In the genomic region with DNA sequence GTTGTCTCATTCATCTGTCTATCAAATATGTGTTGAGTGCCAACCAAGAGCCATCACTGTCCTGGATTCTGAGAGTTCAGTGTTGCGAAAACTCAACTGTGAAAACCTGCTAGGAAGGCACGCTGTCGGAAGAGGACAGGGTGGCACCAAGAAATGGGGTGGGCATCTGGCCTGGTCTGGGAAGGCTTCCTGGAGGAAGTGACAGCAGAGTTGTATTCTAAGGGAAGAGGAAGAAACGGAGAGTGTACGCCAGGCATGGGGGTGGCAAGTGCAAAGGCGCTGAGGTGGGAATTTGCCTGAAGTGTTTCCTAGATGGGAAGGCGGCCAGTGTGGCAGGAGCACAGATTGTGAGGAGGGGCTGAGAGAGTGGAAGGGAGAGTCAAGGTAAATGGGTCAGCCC, we compare ENCODE assay signal across 33 cellular contexts.
"Had no signal": no experiment of that assay in that cellular context is flagged by ENCODE, and none has a peak within 500 bp of the region (broad histone marks: within the 10 kb centered on the region; RNA-seq: fewer than 3 reads in every experiment).

No MANE protein-coding gene starts in this region.

- H3K27ac ChIP-seq: brain microvascular endothelial cell, Peyer's patch, WERI-Rb-1 had no signal

- H3K4me3 Mint-ChIP-seq: activated CD4-positive, alpha-beta memory T cell treated with anti-CD3 and anti-CD28 coated beads, Interleukin-2, amount 10 ng/mL, durations not matched to agents 7 days and 5 days; activated CD8-positive, alpha-beta memory T cell treated with anti-CD3 and anti-CD28 coated beads, Interleukin-2, amount 10 ng/mL, durations not matched to agents 7 days and 5 days; activated naive CD4-positive, alpha-beta T cell treated with anti-CD3 and anti-CD28 coated beads, Interleukin-2, amount 10 ng/mL, durations not matched to agents 7 days and 5 days; activated naive CD8-positive, alpha-beta T cell; activated naive CD8-positive, alpha-beta T cell treated with anti-CD3 and anti-CD28 coated beads, Interleukin-2, amount 50 U/mL, for 24 hours; IgD-negative memory B cell had no signal

- DNase-seq: activated CD4-positive, alpha-beta T cell treated with anti-CD3 and anti-CD28 coated beads for 1 hour; activated CD4-positive, alpha-beta T cell treated with anti-CD3 and anti-CD28 coated beads for 48 hours; activated CD4-positive, CD25-positive, alpha-beta regulatory T cell; activated CD8-positive, alpha-beta memory T cell treated with anti-CD3 and anti-CD28 coated beads, Interleukin-2, amount 10 ng/mL, durations not matched to agents 7 days and 5 days; activated CD8-positive, alpha-beta memory T cell treated with anti-CD3 and anti-CD28 coated beads, Interleukin-2, amount 50 U/mL, for 48 hours; activated effector memory CD4-positive, alpha-beta T cell treated with Interleukin-2 at 50 U/mL for 16 hours; activated naive CD4-positive, alpha-beta T cell treated with anti-CD3 and anti-CD28 coated beads, Interleukin-2, amount 10 ng/mL, durations not matched to agents 7 days and 5 days; activated naive CD8-positive, alpha-beta T cell treated with anti-CD3 and anti-CD28 coated beads, Interleukin-2, amount 50 U/mL, for 24 hours; activated T-cell treated with anti-CD3 and anti-CD28 coated beads, Interleukin-2, amount 50 U/mL, for 48 hours; anterior cingulate cortex; brain microvascular endothelial cell; Kasumi-1; KG1; MG63; NCI-H1048; NCI-H1436 treated with DMSO at 0.1 percent for 48 hours; NCI-H1694 treated with DMSO at 0.1 percent for 48 hours; NCI-H2029; NCI-H345; NCI-H524 treated with DMSO at 0.1 percent for 48 hours; PC-3; Peyer's patch; RPMI8226; SIG-M5; SW 1271; T-helper 1 cell; T-helper 2 cell; T1000; WERI-Rb-1 had no signal

- H3K4me1 Mint-ChIP-seq: activated CD4-positive, alpha-beta memory T cell treated with anti-CD3 and anti-CD28 coated beads, Interleukin-2, amount 10 ng/mL, durations not matched to agents 7 days and 5 days; activated CD8-positive, alpha-beta memory T cell treated with anti-CD3 and anti-CD28 coated beads, Interleukin-2, amount 10 ng/mL, durations not matched to agents 7 days and 5 days; activated naive CD4-positive, alpha-beta T cell treated with anti-CD3 and anti-CD28 coated beads, Interleukin-2, amount 10 ng/mL, durations not matched to agents 7 days and 5 days; activated naive CD8-positive, alpha-beta T cell treated with anti-CD3 and anti-CD28 coated beads, Interleukin-2, amount 50 U/mL, for 24 hours had no signal

- H3K4me1 ChIP-seq: Peyer's patch had no signal

- H3K36me3 Mint-ChIP-seq: activated CD8-positive, alpha-beta memory T cell treated with anti-CD3 and anti-CD28 coated beads, Interleukin-2, amount 10 ng/mL, durations not matched to agents 7 days and 5 days; activated naive CD4-positive, alpha-beta T cell treated with anti-CD3 and anti-CD28 coated beads, Interleukin-2, amount 10 ng/mL, durations not matched to agents 7 days and 5 days; activated naive CD8-positive, alpha-beta T cell; IgD-negative memory B cell had no signal

- H3K4me3 ChIP-seq: MG63, Peyer's patch had no signal

- H3K27me3 ChIP-seq: brain microvascular endothelial cell, MG63, Peyer's patch had no signal

- H3K27ac Mint-ChIP-seq: activated CD4-positive, alpha-beta memory T cell treated with anti-CD3 and anti-CD28 coated beads, Interleukin-2, amount 10 ng/mL, durations not matched to agents 7 days and 5 days; activated CD8-positive, alpha-beta memory T cell treated with anti-CD3 and anti-CD28 coated beads, Interleukin-2, amount 10 ng/mL, durations not matched to agents 7 days and 5 days; activated naive CD4-positive, alpha-beta T cell treated with anti-CD3 and anti-CD28 coated beads, Interleukin-2, amount 10 ng/mL, durations not matched to agents 7 days and 5 days; activated naive CD8-positive, alpha-beta T cell; activated naive CD8-positive, alpha-beta T cell treated with anti-CD3 and anti-CD28 coated beads, Interleukin-2, amount 50 U/mL, for 24 hours; IgD-negative memory B cell had no signal

- H3K36me3 ChIP-seq: brain microvascular endothelial cell, MG63, Peyer's patch, WERI-Rb-1 had no signal

- ATAC-seq: activated CD8-positive, alpha-beta memory T cell treated with anti-CD3 and anti-CD28 coated beads, Interleukin-2, amount 10 ng/mL, durations not matched to agents 7 days and 5 days; activated naive CD8-positive, alpha-beta T cell treated with anti-CD3 and anti-CD28 coated beads, Interleukin-2, amount 50 U/mL, for 24 hours; PC-3; Right ventricle myocardium inferior had no signal

- H3K9me3 Mint-ChIP-seq: activated CD4-positive, alpha-beta memory T cell treated with anti-CD3 and anti-CD28 coated beads, Interleukin-2, amount 10 ng/mL, durations not matched to agents 7 days and 5 days; activated naive CD4-positive, alpha-beta T cell treated with anti-CD3 and anti-CD28 coated beads, Interleukin-2, amount 10 ng/mL, durations not matched to agents 7 days and 5 days; activated naive CD8-positive, alpha-beta T cell treated with anti-CD3 and anti-CD28 coated beads, Interleukin-2, amount 50 U/mL, for 24 hours had no signal

- H3K9me3 ChIP-seq: MG63, Peyer's patch had no signal
